Comparison of ENCODE assay signal across 1 cellular context in the genomic region with DNA sequence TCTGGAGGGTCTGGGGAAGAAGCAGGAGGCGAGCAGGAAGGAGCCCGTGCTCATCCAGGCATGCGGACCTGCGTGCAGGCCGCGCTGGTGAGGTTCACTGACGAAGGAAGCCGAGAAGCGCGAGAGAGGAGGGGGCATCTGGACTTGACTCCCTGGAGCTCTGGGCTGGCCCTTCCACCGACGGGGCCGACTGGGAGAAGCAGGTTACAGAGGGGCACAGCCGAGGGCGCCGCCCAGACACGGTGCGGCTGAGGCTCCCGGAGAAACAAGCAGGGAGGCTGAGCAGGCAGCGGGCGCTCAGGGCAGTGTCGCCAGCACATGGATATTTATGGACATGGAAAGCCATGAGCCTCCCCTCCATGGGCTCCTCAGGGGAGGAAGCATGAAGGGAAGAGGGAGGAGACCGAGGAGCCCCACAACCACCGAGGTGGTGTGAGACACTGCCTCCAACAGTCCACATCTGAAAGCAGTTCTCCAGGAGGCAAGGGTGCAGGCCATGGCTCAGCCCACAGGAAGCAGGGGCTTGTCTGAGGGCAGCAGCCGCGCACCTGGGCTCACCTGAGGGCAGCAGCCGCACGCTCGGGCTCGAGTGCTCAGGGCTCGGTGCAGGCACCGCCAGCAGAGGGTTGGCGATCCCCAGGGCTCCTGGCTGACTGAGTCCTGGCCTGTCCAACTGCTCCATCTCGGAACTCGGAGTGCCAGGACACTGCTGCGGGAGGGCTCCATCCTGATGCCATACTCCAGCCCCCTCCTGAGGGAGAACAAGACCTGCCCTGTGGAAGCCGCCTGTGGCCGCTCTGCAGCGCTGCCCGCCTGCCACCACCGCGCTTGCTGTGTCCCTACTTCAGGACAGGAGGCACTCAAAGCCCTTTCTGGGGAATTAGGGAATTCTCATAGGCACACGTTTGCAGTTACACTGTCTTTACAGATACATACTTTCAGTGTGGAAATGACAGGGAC.
TF ChIP-seq lines count a peak whose summit lies in the region.

No MANE protein-coding gene starts in this region.

TF ChIP-seq in GM12891, 5 proteins besides CTCF, POLR2A, EP300 and RAD21:
- TF ChIP-seq POU2F2 (IDR thresholded peaks at IDR 0.05; ENCODE audit: low read depth, low read length) (no peak), POLR2AphosphoS5 (IDR thresholded peaks at IDR 0.05; ENCODE audit: low read depth, low read length) (no peak), SPI1 (IDR thresholded peaks at IDR 0.05; ENCODE audit: low read depth, low read length) (no peak), PAX5 (IDR thresholded peaks at IDR 0.05; ENCODE audit: insufficient read depth, low read length, severe bottlenecking) (no peak), TAF1 (IDR thresholded peaks at IDR 0.05; ENCODE audit: low read depth, low read length) (no peak)
